8 cellular contexts compared by ENCODE assay signal in the genomic region with DNA sequence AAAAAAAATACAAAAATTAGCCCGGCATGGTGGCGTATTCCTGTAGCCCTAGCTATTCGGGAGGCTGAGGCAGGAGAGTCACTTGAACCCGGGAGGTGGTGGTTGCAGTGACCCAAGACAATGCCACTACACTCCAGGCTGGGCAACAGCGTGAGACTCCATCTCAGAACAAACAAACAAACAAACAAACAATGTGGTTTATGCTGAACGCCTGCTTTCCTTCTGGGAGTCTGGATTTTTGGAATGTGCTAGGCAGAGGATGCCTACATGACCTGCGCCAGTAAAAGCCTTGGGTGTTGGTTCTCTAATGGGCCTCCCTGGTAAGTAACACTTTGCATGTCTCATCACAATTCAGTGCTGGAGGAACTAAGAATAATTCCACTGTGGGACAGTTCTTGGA.
"Had no signal": no experiment of that assay in that cellular context is flagged by ENCODE, and none has a peak within 500 bp of the region (broad histone marks: within the 10 kb centered on the region; RNA-seq: fewer than 3 reads in every experiment).

No MANE protein-coding gene starts in this region.

- H3K27ac Mint-ChIP-seq: GM23338, HFFc6 had no signal

- H3K9me3 Mint-ChIP-seq: HFFc6 had no signal

- H3K4me3 Mint-ChIP-seq: GM23338, HFFc6 had no signal

- FAIRE-seq: HepG2, K562 had no signal

- DNase-seq: H7, HFFc6, IMR-90 had no signal

- H3K4me3 ChIP-seq: GM23338, HAP-1, K562 had no signal

- H3K27ac ChIP-seq: HL-60 had no signal

- H3K4me2 ChIP-seq: GM23338 had no signal

- H3K9me3 ChIP-seq: HAP-1 had no signal

- H3K4me1 Mint-ChIP-seq: GM23338 had no signal

- H3K36me3 ChIP-seq: HAP-1 had no signal

- H2AFZ ChIP-seq: GM23338 had no signal
